8 cellular contexts compared by ENCODE assay signal in the genomic region with DNA sequence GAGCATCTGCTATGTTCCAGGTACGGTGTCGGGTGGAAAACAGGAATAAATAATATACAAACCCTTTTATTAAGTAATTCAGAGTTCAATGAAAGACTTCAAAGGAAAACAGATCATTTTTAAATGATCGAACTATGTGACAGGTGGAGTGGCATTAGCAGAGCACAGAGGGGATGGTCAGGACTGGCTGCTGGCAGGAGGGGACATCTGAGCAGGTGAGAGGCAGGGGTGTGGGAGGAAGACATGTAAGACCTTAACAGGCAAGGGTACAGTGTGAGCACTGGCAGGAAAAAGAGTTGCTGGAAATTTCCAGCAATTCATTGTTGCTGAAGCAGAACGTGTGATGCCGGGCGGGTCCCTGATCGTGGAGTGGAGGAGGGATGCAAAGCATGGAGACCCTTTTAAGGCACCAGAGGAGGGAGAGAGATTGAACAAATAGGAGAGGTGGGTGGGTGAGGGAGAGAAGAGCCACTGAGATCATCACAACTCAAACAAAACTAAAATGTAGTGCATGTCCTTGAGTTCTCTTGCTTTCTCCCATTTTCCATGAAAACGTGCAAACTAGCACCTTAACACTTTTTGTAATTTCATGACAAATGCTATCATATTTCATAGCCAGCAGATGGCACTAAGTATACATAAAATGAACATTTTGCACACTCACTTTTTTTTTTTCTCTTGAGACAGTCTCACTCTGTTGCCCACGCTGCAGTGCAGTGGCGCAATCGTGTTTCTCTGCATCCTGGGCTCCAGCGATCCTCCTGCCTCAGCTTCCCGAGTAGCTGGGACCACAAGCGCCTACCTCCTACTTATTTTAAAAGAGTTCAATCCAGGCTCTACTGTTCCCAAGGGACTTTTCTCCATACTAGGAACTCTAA. TPM values are rescaled to one million over a fixed set of nuclear protein-coding genes. Genes with fewer than 3 reads are reported as not detected.
A peak's percentile ranks its signal among the peaks of the same experiment; 100 is the strongest.
DNase-seq lines count a peak whose midpoint lies in the region; ATAC-seq and TF ChIP-seq lines count a peak whose summit lies in the region.
"Not testable (repeated sequence)": the region's sequence is repeated elsewhere in the genome, so short reads cannot be mapped to it uniquely, and the experiment has no call there.

No MANE protein-coding gene starts in this region.

- not testable (repeated sequence) for H2BK15ac ChIP-seq in mesenchymal stem cell (ENCODE audit: low read depth, poor library complexity, severe bottlenecking)

- not testable (repeated sequence) for H3K79me2 ChIP-seq in PC-3 (ENCODE audit: low read length)

- 60% methylated on average over 10 of the region's 14 CpGs for WGBS in mesenchymal stem cell

- H3K23ac ChIP-seq in mesenchymal stem cell (ENCODE audit: low read length in 2 of 2), result not testable (repeated sequence)

- peaks cover 14% of the 10 kb centered on the region for H3K27me3 Mint-ChIP-seq in activated naive CD8-positive, alpha-beta T cell treated with anti-CD3 and anti-CD28 coated beads, Interleukin-2, amount 50 U/mL, for 24 hours

- not testable (repeated sequence) for H3K27ac ChIP-seq in 22Rv1; PC-3 (ENCODE audit: low read length); mesenchymal stem cell (ENCODE audit: low read length, poor library complexity, severe bottlenecking)

- not testable (repeated sequence) for H3K36me3 Mint-ChIP-seq in activated naive CD8-positive, alpha-beta T cell treated with anti-CD3 and anti-CD28 coated beads, Interleukin-2, amount 50 U/mL, for 24 hours (ENCODE audit: low read depth)

- H2BK5ac ChIP-seq in mesenchymal stem cell (ENCODE audit: low read depth, low read length, poor library complexity, severe bottlenecking), result not testable (repeated sequence)

- ATAC-seq in HG02938 (IDR thresholded peaks at IDR 0.05; ENCODE audit: unreplicated experiment) (peak; percentile 69), PC-3 (peak; percentile 64)
- not testable (repeated sequence) for ATAC-seq in activated naive CD8-positive, alpha-beta T cell treated with anti-CD3 and anti-CD28 coated beads, Interleukin-2, amount 50 U/mL, for 24 hours

- not testable (repeated sequence) for H2AFZ ChIP-seq in PC-3 (ENCODE audit: low read length); mesenchymal stem cell (ENCODE audit: low read depth, low read length)

- not testable (repeated sequence) for H3K9me2 ChIP-seq in PC-3 (replicated peaks; ENCODE audit: low read length)

- TF ChIP-seq CTCF in 22Rv1 (IDR thresholded peaks at IDR 0.05) (peak; percentile 50), PC-3 (conservative IDR thresholded peaks at IDR 0.05; ENCODE audit: low read depth, low read length) (peak; percentile 30; the same call in 1 of the 2 replicates), fibroblast of pulmonary artery (IDR thresholded peaks at IDR 0.05; ENCODE audit: low read length, missing control alignments) (peak; percentile 21)

- not testable (repeated sequence) for H2AK5ac ChIP-seq in mesenchymal stem cell (ENCODE audit: low read length, severe bottlenecking)

- H3K79me1 ChIP-seq in mesenchymal stem cell (replicated peaks; ENCODE audit: low read length, poor library complexity, severe bottlenecking), result not testable (repeated sequence)

- H3K36me3 ChIP-seq in PC-3 (ENCODE audit: low read depth, low read length); mesenchymal stem cell (ENCODE audit: control insufficient read depth in 1 of 2, insufficient read depth in 2 of 2, low read depth in 1 of 2, low read length in 2 of 2): not testable (repeated sequence)

- intact Hi-C loops in PC-3 (cut with micrococcal nuclease), result loop anchor here (5.0 to 10.0 kb wide), 4 partner anchors 114 to 552 kb away; no protein-coding TSS in a partner anchor

- peak overlapping the region; percentile 7 for H3K27ac Mint-ChIP-seq in activated naive CD8-positive, alpha-beta T cell treated with anti-CD3 and anti-CD28 coated beads, Interleukin-2, amount 50 U/mL, for 24 hours

- not testable (repeated sequence) for H3K9me3 Mint-ChIP-seq in activated naive CD8-positive, alpha-beta T cell treated with anti-CD3 and anti-CD28 coated beads, Interleukin-2, amount 50 U/mL, for 24 hours

- not testable (repeated sequence) for H3K4me1 ChIP-seq in PC-3 (ENCODE audit: insufficient read depth, low read length); mesenchymal stem cell (ENCODE audit: control insufficient read depth, insufficient read depth, low read depth, low read length)

- not testable (repeated sequence) for H3K27me3 ChIP-seq in PC-3 (ENCODE audit: low read length); mesenchymal stem cell (ENCODE audit: control insufficient read depth in 1 of 2, insufficient read depth in 1 of 2, low read length in 2 of 2)

- BruUV-seq in PC-3 (replicated peaks; lab: Mats Ljungman, UMichigan), result not testable (repeated sequence)

- not testable (repeated sequence) for H3K4me3 Mint-ChIP-seq in activated naive CD8-positive, alpha-beta T cell treated with anti-CD3 and anti-CD28 coated beads, Interleukin-2, amount 50 U/mL, for 24 hours

- H4K91ac ChIP-seq in mesenchymal stem cell (ENCODE audit: low read length), result not testable (repeated sequence)

- not testable (repeated sequence) for H3F3A ChIP-seq in PC-3 (ENCODE audit: low read length, unreplicated experiment)

- H4K20me1 ChIP-seq in PC-3 (ENCODE audit: low read length), result not testable (repeated sequence)

- not testable (repeated sequence) for H2BK120ac ChIP-seq in mesenchymal stem cell (ENCODE audit: low read depth, low read length)

- not testable (repeated sequence) for H3K9me3 ChIP-seq in PC-3 (ENCODE audit: low read length); mesenchymal stem cell (ENCODE audit: control insufficient read depth, low read length)

- H3K4ac ChIP-seq in mesenchymal stem cell (ENCODE audit: low read depth in 1 of 2, low read length in 2 of 2), result not testable (repeated sequence)

- H3K4me3 ChIP-seq in PC-3 (ENCODE audit: low read length); fibroblast of pulmonary artery (replicated peaks; ENCODE audit: low read depth, low read length); mesenchymal stem cell (ENCODE audit: insufficient read depth in 1 of 2, low read depth in 1 of 2, low read length in 2 of 2): not testable (repeated sequence)

- not testable (repeated sequence) for H2BK12ac ChIP-seq in mesenchymal stem cell (ENCODE audit: low read length in 2 of 2)

- POLR2A ChIA-PET in PC-3 (lab: Charles Lee; ENCODE audit: unreplicated experiment), result not testable (repeated sequence)

- CTCF ChIA-PET in PC-3 (lab: Charles Lee), result not testable (repeated sequence)

- peak; percentile 6 for DNase-seq in GM04504 (ENCODE audit: low read depth)
- peak; percentile 26 for DNase-seq in NCI-H1105 (lab: John Stamatoyannopoulos, UW)
- peak; percentile 33 for DNase-seq in PC-3
- not testable (repeated sequence) for DNase-seq in activated naive CD8-positive, alpha-beta T cell treated with anti-CD3 and anti-CD28 coated beads, Interleukin-2, amount 50 U/mL, for 24 hours
- DNase-seq in fibroblast of pulmonary artery (ENCODE audit: low read depth), result peak; percentile 69
- peak; percentile 47 for DNase-seq in mesenchymal stem cell

- H3K4me2 ChIP-seq in PC-3 (ENCODE audit: low read length), result peak overlapping the region; percentile 39; the same call in 1 of the 2 replicates
- H3K4me2 ChIP-seq in mesenchymal stem cell (ENCODE audit: low read length, poor library complexity, severe bottlenecking), result not testable (repeated sequence)

- H3K4me1 Mint-ChIP-seq in activated naive CD8-positive, alpha-beta T cell treated with anti-CD3 and anti-CD28 coated beads, Interleukin-2, amount 50 U/mL, for 24 hours, result not testable (repeated sequence)

- not testable (repeated sequence) for H3K14ac ChIP-seq in mesenchymal stem cell (ENCODE audit: low read length in 2 of 2)

- H3K9ac ChIP-seq in PC-3 (ENCODE audit: low read length); mesenchymal stem cell (ENCODE audit: low read length): not testable (repeated sequence)

- not testable (repeated sequence) for H4K8ac ChIP-seq in mesenchymal stem cell (ENCODE audit: low read length)

- not testable (repeated sequence) for H3K18ac ChIP-seq in mesenchymal stem cell (ENCODE audit: low read depth in 1 of 2, low read length in 2 of 2)

RNA-seq across cellular contexts. Expression of a gene that starts 35.9 kb away (rescaled TPM):
- total RNA-seq in PC-3 (2014; rRNA removed), result 10.7 and 11.2 TPM in 2 replicates
- polyA plus RNA-seq in mesenchymal stem cell (2013, experiment 1 of 2), result 24.3 TPM
- 25.9 TPM for polyA plus RNA-seq in mesenchymal stem cell (2013, experiment 2 of 2)
